ENCODE assay signal across 1 cellular context in genomic region chr19:18045307-18046013, GRCh38.
TF ChIP-seq lines count a peak whose summit lies in the region.

No MANE protein-coding gene starts in this region.

TF ChIP-seq in K562, 482 proteins besides CTCF, POLR2A, EP300 and RAD21:
- TF ChIP-seq ZKSCAN3 (CRISPR knock-in tag; IDR thresholded peaks at IDR 0.05), result no peak
- peak; percentile 26; the same call in 1 of the 2 replicates for TF ChIP-seq ETV1 (tag; conservative IDR thresholded peaks at IDR 0.05; ENCODE audit: low read depth)
- TF ChIP-seq ZNF324 (CRISPR knock-in tag; IDR thresholded peaks at IDR 0.05), result no peak
- peak; percentile 97 for TF ChIP-seq SMARCA5 (IDR thresholded peaks at IDR 0.05)
- 0 out of 2 replicates have a peak, but pooled peaks have one; percentile 4 for TF ChIP-seq CEBPB (tag; IDR thresholded peaks at IDR 0.05)
- peak; percentile 88 for TF ChIP-seq CHD4 (IDR thresholded peaks at IDR 0.05; ENCODE audit: insufficient read depth, insufficient replicate concordance, low read depth, low read length, poor library complexity, severe bottlenecking)
- peak in 1 of 2 experiments; percentile 69; a peak in 1 of 4 replicates for TF ChIP-seq RCOR1 (IDR thresholded peaks at IDR 0.05; ENCODE audit: borderline replicate concordance in 1 of 2, low read depth in 2 of 2, low read length in 2 of 2)
- TF ChIP-seq NRF1 (conservative IDR thresholded peaks at IDR 0.05 in 1 of 2, IDR thresholded peaks at IDR 0.05 in 1 of 2), result peak; percentile 19 to 45; a peak in 3 of 4 replicates
- no peak for TF ChIP-seq ZFPM2 (CRISPR knock-in tag; IDR thresholded peaks at IDR 0.05)
- TF ChIP-seq RBM25 (IDR thresholded peaks at IDR 0.05; ENCODE audit: low read depth, low read length, severe bottlenecking), result peak; percentile 99
- TF ChIP-seq CTCFL (IDR thresholded peaks at IDR 0.05; ENCODE audit: borderline replicate concordance, insufficient read depth, low read depth, low read length, poor library complexity, severe bottlenecking), result no peak
- TF ChIP-seq BHLHE40 (IDR thresholded peaks at IDR 0.05; ENCODE audit: low read length), result no peak
- TF ChIP-seq MED1 (CRISPR knock-in tag; IDR thresholded peaks at IDR 0.05; ENCODE audit: borderline replicate concordance), result no peak
- TF ChIP-seq PHF20 (IDR thresholded peaks at IDR 0.05; ENCODE audit: partially characterized antibody), result peak; percentile 63
- 0 out of 2 replicates have a peak, but pooled peaks have one; percentile 4 for TF ChIP-seq MTA1 (IDR thresholded peaks at IDR 0.05; ENCODE audit: borderline replicate concordance)
- TF ChIP-seq ZNF707 (CRISPR knock-in tag; conservative IDR thresholded peaks at IDR 0.05), result no peak
- TF ChIP-seq HDAC1 (IDR thresholded peaks at IDR 0.05), result 0 out of 4 replicates have a peak, but pooled peaks of 1 of the 2 experiments have one; percentile 18
- TF ChIP-seq ADNP (tag; IDR thresholded peaks at IDR 0.05), result peak; percentile 74
- peak; percentile 93 for TF ChIP-seq ZKSCAN8 (CRISPR knock-in tag; IDR thresholded peaks at IDR 0.05)
- TF ChIP-seq GTF3C2 (IDR thresholded peaks at IDR 0.05; ENCODE audit: borderline replicate concordance, extremely low read depth, insufficient read length), result peak; percentile 75
- peak; percentile 98 for TF ChIP-seq ZNF436 (CRISPR knock-in tag; IDR thresholded peaks at IDR 0.05)
- no peak for TF ChIP-seq RHOXF2B (CRISPR knock-in tag; conservative IDR thresholded peaks at IDR 0.05)
- TF ChIP-seq PTBP1 (IDR thresholded peaks at IDR 0.05; ENCODE audit: low read depth, low read length), result 0 out of 2 replicates have a peak, but pooled peaks have one; percentile 68
- TF ChIP-seq ZFP36 (IDR thresholded peaks at IDR 0.05; ENCODE audit: low read depth, low read length, partially characterized antibody), result peak; percentile 100
- no peak for TF ChIP-seq TBL1XR1 (IDR thresholded peaks at IDR 0.05; ENCODE audit: low read length in 2 of 2)
- TF ChIP-seq ZNF830 (CRISPR knock-in tag; IDR thresholded peaks at IDR 0.05), result no peak
- 0 out of 2 replicates have a peak, but pooled peaks have one; percentile 1 for TF ChIP-seq GABPA (tag; conservative IDR thresholded peaks at IDR 0.05; ENCODE audit: low read depth)
- no peak for TF ChIP-seq SOX6 (IDR thresholded peaks at IDR 0.05)
- no peak for TF ChIP-seq MXI1 (IDR thresholded peaks at IDR 0.05; ENCODE audit: low read depth, low read length)
- peak; percentile 56; the same call in 1 of the 2 replicates for TF ChIP-seq CBX1 (IDR thresholded peaks at IDR 0.05; ENCODE audit: low read depth)
- no peak for TF ChIP-seq FOXA3 (CRISPR knock-in tag; conservative IDR thresholded peaks at IDR 0.05 in 1 of 2, IDR thresholded peaks at IDR 0.05 in 1 of 2)
- TF ChIP-seq BCOR (IDR thresholded peaks at IDR 0.05), result peak; percentile 95
- peak; percentile 41 to 73; a peak in 3 of 4 replicates for TF ChIP-seq KDM1A (IDR thresholded peaks at IDR 0.05)
- peak; percentile 72; the same call in 1 of the 2 replicates for TF ChIP-seq HDAC2 (IDR thresholded peaks at IDR 0.05)
- no peak for TF ChIP-seq ZBTB43 (CRISPR knock-in tag; IDR thresholded peaks at IDR 0.05)
TF ChIP-seq in K562: peak in this region for 21.
